In genomic region chr2:177783835-177784448, GRCh38 we compare ENCODE assay signal across 8 cellular contexts.
DNase-seq lines count a peak whose midpoint lies in the region; ATAC-seq and TF ChIP-seq lines count a peak whose summit lies in the region.

No MANE protein-coding gene starts in this region.

- H3K27me3 ChIP-seq in gastrocnemius medialis, result no peaks in the 10 kb centered on the region

- TF ChIP-seq POLR2A in gastrocnemius medialis (IDR thresholded peaks at IDR 0.05), result no peak

- H3K4me1 ChIP-seq in gastrocnemius medialis, result peaks cover 10 to 22% of the 10 kb centered on the region in 2 donors

- no peaks in the 10 kb centered on the region for H3K27me3 Mint-ChIP-seq in activated naive CD4-positive, alpha-beta T cell treated with anti-CD3 and anti-CD28 coated beads, Interleukin-2, amount 10 ng/mL, durations not matched to agents 7 days and 5 days
- H3K27me3 Mint-ChIP-seq in activated T-helper 2 cell treated with anti-CD3 and anti-CD28 coated beads, Interferon-gamma antibody, Interleukin-2, Interleukin-4, amounts not matched to agents 10 μg/mL and 5 μg/mL and 100 μg/mL, durations not matched to agents 14 hours and 24 hours and 36 hours (ENCODE audit: low read depth), result peaks cover 9% of the 10 kb centered on the region

- intact Hi-C loops in gastrocnemius medialis (cut with DNase I; ENCODE audit: low total_unique reads), result no loop called here
- intact Hi-C loops in activated T-helper 2 cell treated with anti-CD3 and anti-CD28 coated beads, Interferon-gamma antibody, Interleukin-2, Interleukin-4, amounts not matched to agents 10 μg/mL and 5 μg/mL and 100 μg/mL, durations not matched to agents 14 hours and 24 hours and 36 hours (cut with micrococcal nuclease), result no loop called here

- no peaks in the 10 kb centered on the region for H3K36me3 ChIP-seq in gastrocnemius medialis

- H3K4me3 Mint-ChIP-seq in activated naive CD4-positive, alpha-beta T cell treated with anti-CD3 and anti-CD28 coated beads, Interleukin-2, amount 10 ng/mL, durations not matched to agents 7 days and 5 days, result no peak overlapping the region
- H3K4me3 Mint-ChIP-seq in activated T-helper 2 cell treated with anti-CD3 and anti-CD28 coated beads, Interferon-gamma antibody, Interleukin-2, Interleukin-4, amounts not matched to agents 10 μg/mL and 5 μg/mL and 100 μg/mL, durations not matched to agents 14 hours and 24 hours and 36 hours (ENCODE audit: low read depth), result no peak overlapping the region

- peaks cover 4% of the 10 kb centered on the region for H3K36me3 Mint-ChIP-seq in activated naive CD4-positive, alpha-beta T cell treated with anti-CD3 and anti-CD28 coated beads, Interleukin-2, amount 10 ng/mL, durations not matched to agents 7 days and 5 days
- no peaks in the 10 kb centered on the region for H3K36me3 Mint-ChIP-seq in activated T-helper 2 cell treated with anti-CD3 and anti-CD28 coated beads, Interferon-gamma antibody, Interleukin-2, Interleukin-4, amounts not matched to agents 10 μg/mL and 5 μg/mL and 100 μg/mL, durations not matched to agents 14 hours and 24 hours and 36 hours (ENCODE audit: low read depth)

- CTCF ChIA-PET in activated naive CD4-positive, alpha-beta T cell treated with anti-CD3 and anti-CD28 coated beads, Interleukin-2, amount 10 ng/mL, durations not matched to agents 7 days and 5 days (lab: Charles Lee), result no interaction called here

- H3K9me3 ChIP-seq in gastrocnemius medialis, result no peaks in the 10 kb centered on the region

- H3K4me3 ChIP-seq in astrocyte of the cerebellum (ENCODE audit: low read depth, low read length) (no peak overlapping the region), gastrocnemius medialis (peak overlapping the region in 2 of 4 donors; percentile 15 to 35)

- peak overlapping the region in 2 of 4 donors; percentile 10 to 65 for H3K27ac ChIP-seq in gastrocnemius medialis

- no peak for TF ChIP-seq CTCF in astrocyte of the cerebellum (IDR thresholded peaks at IDR 0.05; ENCODE audit: low read depth, low read length, missing control alignments)
- TF ChIP-seq CTCF in gastrocnemius medialis (IDR thresholded peaks at IDR 0.05 in 4 of 5, conservative IDR thresholded peaks at IDR 0.05 in 1 of 5), result no peak

- ATAC-seq in gastrocnemius medialis, result peak; percentile 18 to 60

- peaks cover 44% of the 10 kb centered on the region for H3K4me1 Mint-ChIP-seq in activated naive CD4-positive, alpha-beta T cell treated with anti-CD3 and anti-CD28 coated beads, Interleukin-2, amount 10 ng/mL, durations not matched to agents 7 days and 5 days
- H3K4me1 Mint-ChIP-seq in activated T-helper 2 cell treated with anti-CD3 and anti-CD28 coated beads, Interferon-gamma antibody, Interleukin-2, Interleukin-4, amounts not matched to agents 10 μg/mL and 5 μg/mL and 100 μg/mL, durations not matched to agents 14 hours and 24 hours and 36 hours (ENCODE audit: low read depth), result peaks cover 27% of the 10 kb centered on the region

- in situ Hi-C loops in astrocyte of the cerebellum (cut with HindIII; ENCODE audit: low sequenced_read_pairs), result no loop called here
- in situ Hi-C loops in gastrocnemius medialis (cut with MboI; ENCODE audit: low sequenced_read_pairs in 4 of 4), result no loop called here

- peak overlapping the region; percentile 81 for H3K27ac Mint-ChIP-seq in activated naive CD4-positive, alpha-beta T cell treated with anti-CD3 and anti-CD28 coated beads, Interleukin-2, amount 10 ng/mL, durations not matched to agents 7 days and 5 days
- no peak overlapping the region for H3K27ac Mint-ChIP-seq in activated T-helper 2 cell treated with anti-CD3 and anti-CD28 coated beads, Interferon-gamma antibody, Interleukin-2, Interleukin-4, amounts not matched to agents 10 μg/mL and 5 μg/mL and 100 μg/mL, durations not matched to agents 14 hours and 24 hours and 36 hours

- DNase-seq in activated naive CD4-positive, alpha-beta T cell treated with anti-CD3 and anti-CD28 coated beads, Interleukin-2, amount 10 ng/mL, durations not matched to agents 7 days and 5 days, result peak; percentile 33
- no peak for DNase-seq in activated naive CD4-positive, alpha-beta T cell (lab: John Stamatoyannopoulos, UW)
- DNase-seq in HT1080 (ENCODE audit: low read depth) (peak; percentile 77), astrocyte of the cerebellum (ENCODE audit: low read depth) (peak; percentile 83), gastrocnemius medialis (no peak), germinal center (ENCODE audit: low spot score) (no peak), medulla oblongata (ENCODE audit: extremely low spot score) (no peak)
- DNase-seq in activated T-helper 2 cell treated with anti-CD3 and anti-CD28 coated beads, Interferon-gamma antibody, Interleukin-2, Interleukin-4, amounts not matched to agents 10 μg/mL and 5 μg/mL and 100 μg/mL, durations not matched to agents 14 hours and 24 hours and 36 hours (ENCODE audit: low spot score), result no peak

- H3K9me3 Mint-ChIP-seq in activated naive CD4-positive, alpha-beta T cell treated with anti-CD3 and anti-CD28 coated beads, Interleukin-2, amount 10 ng/mL, durations not matched to agents 7 days and 5 days, result peaks cover 4% of the 10 kb centered on the region
- H3K9me3 Mint-ChIP-seq in activated T-helper 2 cell treated with anti-CD3 and anti-CD28 coated beads, Interferon-gamma antibody, Interleukin-2, Interleukin-4, amounts not matched to agents 10 μg/mL and 5 μg/mL and 100 μg/mL, durations not matched to agents 14 hours and 24 hours and 36 hours, result peaks cover 4% of the 10 kb centered on the region

Comparison
In these comparisons a context has a peak if more than half of its experiments do, and no peak if none do; other contexts are left out.
1. DNase-seq: peak in activated naive CD4-positive, alpha-beta T cell treated with anti-CD3 and anti-CD28 coated beads, Interleukin-2, amount 10 ng/mL, durations not matched to agents 7 days and 5 days (single experiment), HT1080 (single experiment) and astrocyte of the cerebellum (single experiment); none in activated naive CD4-positive, alpha-beta T cell (0 of 4), gastrocnemius medialis (0 of 2), germinal center (single experiment), activated T-helper 2 cell treated with anti-CD3 and anti-CD28 coated beads, Interferon-gamma antibody, Interleukin-2, Interleukin-4, amounts not matched to agents 10 μg/mL and 5 μg/mL and 100 μg/mL, durations not matched to agents 14 hours and 24 hours and 36 hours (single experiment) and medulla oblongata (single experiment).